ENCODE assay signal across 1 cellular context in genomic region chr2:219543596-219544358, GRCh38.
TF ChIP-seq lines count a peak whose summit lies in the region.

TSS of gene CHPF (minus strand) at chr2:219543809. CDS start at chr2:219543538, 271 bp downstream.
TSS of gene TMEM198 (plus strand) at chr2:219544028. CDS start at chr2:219544728, 700 bp downstream.

TF ChIP-seq in HCT116, 20 proteins besides CTCF, POLR2A, EP300 and RAD21 (continued from another document):
- TF ChIP-seq ZBTB33 (IDR thresholded peaks at IDR 0.05; ENCODE audit: extremely low read depth, insufficient replicate concordance, low read length) (peak; percentile 64), POLR2AphosphoS5 (IDR thresholded peaks at IDR 0.05; ENCODE audit: low read depth, low read length) (peak; percentile 92)
